In the genomic region with DNA sequence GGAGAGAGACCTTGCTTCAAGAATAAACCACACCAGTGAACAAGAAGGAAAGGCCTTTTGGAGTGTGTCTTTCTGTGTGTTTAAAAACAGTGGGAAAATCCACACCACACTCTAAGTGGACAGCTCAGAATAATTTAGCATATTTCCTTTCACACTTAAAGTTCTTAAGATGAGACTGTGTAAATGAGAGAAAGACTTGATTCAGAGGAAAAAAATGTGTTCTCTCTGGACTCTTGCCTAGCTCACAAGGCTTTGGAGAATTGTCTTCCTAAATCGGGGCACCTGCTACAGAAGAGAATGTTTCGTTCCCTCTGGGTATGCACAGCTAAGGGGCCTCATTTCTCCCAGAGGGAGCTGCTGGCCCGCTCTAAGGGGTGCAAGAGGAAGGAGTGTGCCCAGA, we compare ENCODE assay signal across 19 cellular contexts. TPM values are rescaled to one million over a fixed set of nuclear protein-coding genes. Genes with fewer than 3 reads are reported as not detected.
DNase-seq lines count a peak whose midpoint lies in the region; ATAC-seq, FAIRE-seq and TF ChIP-seq lines count a peak whose summit lies in the region.
"Had no signal": no experiment of that assay in that cellular context is flagged by ENCODE, and none has a peak within 500 bp of the region (broad histone marks: within the 10 kb centered on the region; RNA-seq: fewer than 3 reads in every experiment).

No MANE protein-coding gene starts in this region.

- intact Hi-C loops in breast epithelium (cut with DNase I; ENCODE audit: low total_unique reads), result no loop called here

- no peak for TF ChIP-seq POLR2A in GM12892 (IDR thresholded peaks at IDR 0.05; ENCODE audit: low read depth, low read length)
- no peak for TF ChIP-seq POLR2A in breast epithelium (IDR thresholded peaks at IDR 0.05)

- peak overlapping the region; percentile 90 for H3K27ac Mint-ChIP-seq in osteocyte (ENCODE audit: unreplicated experiment)

- no peaks in the 10 kb centered on the region for H3K27me3 ChIP-seq in breast epithelium

- H3K4me3 ChIP-seq in AG10803 (ENCODE audit: low read length) (no peak overlapping the region), breast epithelium (no peak overlapping the region)
- H3K4me3 ChIP-seq: A549, K562 had no signal

- peak overlapping the region; percentile 65 to 83 for H3K27ac ChIP-seq in breast epithelium
- H3K27ac ChIP-seq: A549 had no signal

- peak; percentile 36 for DNase-seq in AG10803 (ENCODE audit: low read depth)
- DNase-seq in GM12892 (ENCODE audit: insufficient read length), result no peak
- DNase-seq in breast epithelium (ENCODE audit: low spot score in 2 of 2), result no peak
- no peak for DNase-seq in osteocyte (ENCODE audit: extremely low spot score, unreplicated experiment)
- DNase-seq in stimulated activated naive CD8-positive, alpha-beta T cell treated with anti-CD3 and anti-CD28 coated beads, Interleukin-15, Interleukin-2, amounts not matched to agents 100 U/mL and 50 U/mL, for 24 hours, result no peak
- DNase-seq: NCI-H1048, NCI-H1436 treated with DMSO at 0.1 percent for 48 hours, NCI-H2029 treated with DMSO at 0.1 percent for 48 hours, NCI-H2171 treated with DMSO at 0.1 percent for 48 hours, NCI-H446 treated with DMSO at 0.1 percent for 48 hours, SHP77, SK-N-SH had no signal

- no peaks in the 10 kb centered on the region for H3K36me3 ChIP-seq in breast epithelium

- H3K9me3 Mint-ChIP-seq in osteocyte (ENCODE audit: unreplicated experiment), result no peaks in the 10 kb centered on the region

- no peaks in the 10 kb centered on the region for H3K4me1 ChIP-seq in breast epithelium
- H3K4me1 ChIP-seq: A549 had no signal

- ATAC-seq in stimulated activated naive CD8-positive, alpha-beta T cell treated with anti-CD3 and anti-CD28 coated beads, Interleukin-15, Interleukin-2, amounts not matched to agents 100 U/mL and 50 U/mL, for 24 hours, result no peak
- ATAC-seq in GM19324 (IDR thresholded peaks at IDR 0.05; ENCODE audit: low FRiP score, unreplicated experiment) (no peak), GM21723 (IDR thresholded peaks at IDR 0.05; ENCODE audit: unreplicated experiment) (no peak), HG02981 (IDR thresholded peaks at IDR 0.05; ENCODE audit: unreplicated experiment) (no peak)
- ATAC-seq: A549, K562 had no signal

- TF ChIP-seq CTCF in AG10803 (conservative IDR thresholded peaks at IDR 0.05; ENCODE audit: low read length), result no peak
- TF ChIP-seq CTCF in breast epithelium (IDR thresholded peaks at IDR 0.05), result no peak
- no peak for TF ChIP-seq CTCF in osteocyte (IDR thresholded peaks at IDR 0.05)

- FAIRE-seq in GM12892 (lab: Jason Lieb, UNC), result peak; percentile 46
- FAIRE-seq: A549, H1, K562, RCC 7860 had no signal

- H3K9me3 ChIP-seq in breast epithelium, result no peaks in the 10 kb centered on the region
- H3K9me3 ChIP-seq: A549, SK-N-SH had no signal

- H3K27me3 Mint-ChIP-seq in osteocyte (ENCODE audit: unreplicated experiment), result no peaks in the 10 kb centered on the region

- peaks cover 41% of the 10 kb centered on the region for H3K4me1 Mint-ChIP-seq in osteocyte (ENCODE audit: unreplicated experiment)

- H3K36me3 Mint-ChIP-seq in osteocyte (ENCODE audit: unreplicated experiment), result peaks cover 6% of the 10 kb centered on the region

- no peak overlapping the region for H3K4me3 Mint-ChIP-seq in osteocyte (ENCODE audit: unreplicated experiment)

RNA-seq across cellular contexts. Expression of a gene that starts 28.4 kb away (rescaled TPM):
- not detected for polyA plus RNA-seq in GM12892 (2012; ENCODE audit: missing spikeins)
- 1 to 10 TPM in 1 of 3 donors, under 1 TPM in 2; 0.33 to 1.5 (median 0.96) TPM for total RNA-seq in breast epithelium
- not detected in 2 replicates for total RNA-seq in osteocyte
- total RNA-seq: H1, K562 had no signal
- polyA plus RNA-seq: H1, K562, SK-N-SH had no signal
